8 cellular contexts compared by ENCODE assay signal in the genomic region with DNA sequence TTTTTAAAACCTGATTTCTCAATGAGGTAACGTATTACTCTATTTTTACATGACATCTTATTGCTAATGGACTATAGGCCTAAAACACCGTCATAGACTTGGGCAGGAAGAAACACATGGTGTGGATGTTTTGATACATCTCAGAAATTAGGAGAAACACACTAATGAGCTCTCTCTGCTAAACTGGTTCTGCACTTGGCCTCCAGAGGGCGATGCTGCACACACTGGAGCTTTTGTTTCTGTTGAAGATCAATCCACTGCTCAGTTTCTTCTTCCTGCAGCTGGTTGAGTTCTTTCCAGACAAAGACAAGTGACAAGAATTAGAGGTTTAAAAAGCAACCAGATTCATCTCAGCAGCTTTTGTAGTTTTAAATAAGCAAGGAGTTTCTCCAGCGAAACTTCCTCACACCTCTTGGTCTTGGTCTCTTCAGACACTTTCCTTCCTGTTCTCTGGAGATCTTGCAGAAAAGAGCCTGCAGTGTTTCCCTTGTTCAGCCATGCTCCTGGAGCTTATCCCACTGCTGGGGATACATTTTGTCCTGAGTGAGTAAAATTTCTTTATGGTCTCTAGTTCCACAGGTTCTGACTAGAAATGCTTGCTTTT.
A peak's percentile ranks its signal among the peaks of the same experiment; 100 is the strongest.
DNase-seq lines count a peak whose midpoint lies in the region; ATAC-seq and TF ChIP-seq lines count a peak whose summit lies in the region.

No MANE protein-coding gene starts in this region.

- H3K4me1 ChIP-seq in breast epithelium = no peaks in the 10 kb centered on the region
- H3K4me1 ChIP-seq in lung (ENCODE audit: control insufficient read depth in 2 of 2, insufficient read depth in 2 of 2, low read length in 2 of 2) = no peaks in the 10 kb centered on the region

- H3K27me3 ChIP-seq in HL-60 (ENCODE audit: insufficient read depth, poor library complexity, severe bottlenecking) = no peaks in the 10 kb centered on the region
- H3K27me3 ChIP-seq in breast epithelium = no peaks in the 10 kb centered on the region
- no peaks in the 10 kb centered on the region for H3K27me3 ChIP-seq in lung (ENCODE audit: control insufficient read depth, insufficient read depth)

- WGBS in lung, 2 donors = 19 to 21% methylated on average over 4 of the region's 4 CpGs

- H3K27ac ChIP-seq in HL-60 (replicated peaks) (no peak overlapping the region), VCaP (no peak overlapping the region), breast epithelium (no peak overlapping the region), lung (ENCODE audit: low read depth in 1 of 2, low read length in 1 of 2) (no peak overlapping the region)

- no peaks in the 10 kb centered on the region for H3K9me3 ChIP-seq in breast epithelium
- no peaks in the 10 kb centered on the region for H3K9me3 ChIP-seq in lung (ENCODE audit: control insufficient read depth in 2 of 2, insufficient read depth in 1 of 2, low read length in 1 of 2)

- ATAC-seq in lung (ENCODE audit: insufficient read depth, low FRiP score) (no peak), HG02571 (IDR thresholded peaks at IDR 0.05; ENCODE audit: unreplicated experiment) (no peak), HG02610 (IDR thresholded peaks at IDR 0.05; ENCODE audit: unreplicated experiment) (no peak)

- H3K4me3 ChIP-seq in HL-60 (replicated peaks; ENCODE audit: insufficient read depth, low read length) (no peak overlapping the region), breast epithelium (no peak overlapping the region), lung (no peak overlapping the region)

- TF ChIP-seq POLR2A in breast epithelium (IDR thresholded peaks at IDR 0.05) = no peak

- TF ChIP-seq CTCF in HL-60 (IDR thresholded peaks at IDR 0.05; ENCODE audit: insufficient read depth, low read length) = peak; percentile 92
- peak; percentile 91 for TF ChIP-seq CTCF in VCaP (conservative IDR thresholded peaks at IDR 0.05)
- peak in 2 of 3 donors; percentile 14 to 29 for TF ChIP-seq CTCF in breast epithelium (IDR thresholded peaks at IDR 0.05)
- peak; percentile 6 for TF ChIP-seq CTCF in lung (IDR thresholded peaks at IDR 0.05; ENCODE audit: control extremely low read depth, extremely low read depth)

- H3K36me3 ChIP-seq in breast epithelium (no peaks in the 10 kb centered on the region), lung (ENCODE audit: control insufficient read depth in 2 of 2, insufficient read depth in 2 of 2, low read length in 2 of 2) (no peaks in the 10 kb centered on the region)

- intact Hi-C loops in breast epithelium (cut with DNase I; ENCODE audit: low total_unique reads) = no loop called here

- DNase-seq in ELR (ENCODE audit: low read depth) = peak; percentile 34
- DNase-seq in HL-60 (ENCODE audit: low read depth in 1 of 2, low spot score in 1 of 2) = peak; percentile 1 to 57
- no peak for DNase-seq in breast epithelium (ENCODE audit: low spot score in 2 of 2)
- DNase-seq in lung (ENCODE audit: low spot score) = no peak
- DNase-seq in stimulated activated CD8-positive, alpha-beta memory T cell treated with anti-CD3 and anti-CD28 coated beads, Interleukin-4, amount 100 ng/mL, for 1 hour (ENCODE audit: low read depth in 2 of 2, low spot score in 1 of 2) = peak; percentile 32 to 44

Comparison
In these comparisons a context has a peak if more than half of its experiments do, and no peak if none do; other contexts are left out.
1. DNase-seq: peak in ELR (single experiment), HL-60 (2 of 2) and stimulated activated CD8-positive, alpha-beta memory T cell treated with anti-CD3 and anti-CD28 coated beads, Interleukin-4, amount 100 ng/mL, for 1 hour (2 of 2); none in breast epithelium (0 of 2) and lung (single experiment).
2. CTCF ChIP-seq: peak in every context shown above with its lines; median percentile 92 in HL-60; 91 in VCaP; 22 in breast epithelium; 6 in lung.